Comparison of ENCODE assay signal across 8 cellular contexts in the genomic region with DNA sequence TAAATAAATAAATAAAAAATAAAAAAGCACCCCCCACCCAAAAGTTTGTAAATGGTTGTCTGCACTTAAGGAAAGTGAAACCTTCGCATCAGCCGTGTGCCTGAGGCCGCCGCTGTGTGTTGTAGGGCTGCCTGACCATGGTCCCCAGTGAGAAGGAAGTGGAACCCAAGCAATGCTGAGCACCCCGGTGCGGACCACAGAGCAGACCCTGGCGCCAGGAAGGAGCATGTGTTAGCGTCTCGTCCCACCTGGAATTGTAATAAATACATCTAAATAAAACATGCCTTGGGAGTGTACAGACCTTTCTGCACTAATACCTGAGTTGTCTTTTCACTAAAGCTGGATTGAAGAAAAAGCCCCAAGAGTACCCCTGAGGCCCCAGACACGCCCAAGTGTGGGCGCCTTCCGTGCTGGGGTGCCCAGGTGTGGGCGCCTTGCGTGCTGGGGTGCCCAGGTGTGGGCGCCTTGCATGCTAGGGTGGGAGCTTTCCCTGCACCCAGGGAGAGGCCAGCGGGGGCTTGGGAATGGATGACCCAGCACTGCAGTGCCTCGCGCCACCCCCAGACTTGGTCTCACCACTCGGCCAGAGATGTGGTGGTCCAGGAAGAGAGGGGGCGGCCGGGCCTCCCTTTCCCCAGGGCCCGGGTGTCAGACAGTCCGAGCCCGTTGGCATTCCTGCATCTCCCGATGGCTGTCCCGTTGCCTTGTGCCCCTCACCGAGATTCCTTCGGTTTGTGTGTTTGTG.
A peak's percentile ranks its signal among the peaks of the same experiment; 100 is the strongest.
DNase-seq lines count a peak whose midpoint lies in the region; ATAC-seq and TF ChIP-seq lines count a peak whose summit lies in the region.

No MANE protein-coding gene starts in this region.

- no peak for DNase-seq in activated naive CD4-positive, alpha-beta T cell treated with anti-CD3 and anti-CD28 coated beads, Interleukin-2, amount 10 ng/mL, durations not matched to agents 7 days and 5 days
- DNase-seq in activated naive CD4-positive, alpha-beta T cell treated with Interleukin-2 at 50 U/mL for 16 hours = no peak
- DNase-seq in effector memory CD8-positive, alpha-beta T cell = no peak
- DNase-seq in erythroblast (lab: John Stamatoyannopoulos, UW) (no peak), kidney tubule cell (ENCODE audit: low spot score) (no peak)

- peak; percentile 44 for ATAC-seq in HG03103 (IDR thresholded peaks at IDR 0.05; ENCODE audit: low read depth, unreplicated experiment)
- ATAC-seq in effector memory CD8-positive, alpha-beta T cell (replicated peaks) = no peak
- ATAC-seq in GM21528 (IDR thresholded peaks at IDR 0.05; ENCODE audit: low FRiP score, unreplicated experiment) = no peak

- no peaks in the 10 kb centered on the region for H3K36me3 ChIP-seq in subcutaneous abdominal adipose tissue (ENCODE audit: control insufficient read depth in 5 of 5, insufficient read depth in 5 of 5, low read length in 5 of 5)

- H3K4me3 ChIP-seq in subcutaneous abdominal adipose tissue (ENCODE audit: low read depth in 1 of 5, low read length in 5 of 5) = peak overlapping the region in 4 of 5 donors; percentile 71 to 84 (median 80)

- peaks cover 12% of the 10 kb centered on the region for H3K36me3 Mint-ChIP-seq in activated naive CD4-positive, alpha-beta T cell treated with anti-CD3 and anti-CD28 coated beads, Interleukin-2, amount 10 ng/mL, durations not matched to agents 7 days and 5 days
- H3K36me3 Mint-ChIP-seq in effector memory CD8-positive, alpha-beta T cell (ENCODE audit: insufficient read depth) = peaks cover 16% of the 10 kb centered on the region

- peaks cover 25% of the 10 kb centered on the region for H3K27me3 Mint-ChIP-seq in activated naive CD4-positive, alpha-beta T cell treated with anti-CD3 and anti-CD28 coated beads, Interleukin-2, amount 10 ng/mL, durations not matched to agents 7 days and 5 days
- peaks cover 22 to 38% of the 10 kb centered on the region in 2 donors for H3K27me3 Mint-ChIP-seq in effector memory CD8-positive, alpha-beta T cell

- H3K27ac Mint-ChIP-seq in activated naive CD4-positive, alpha-beta T cell treated with anti-CD3 and anti-CD28 coated beads, Interleukin-2, amount 10 ng/mL, durations not matched to agents 7 days and 5 days = peak overlapping the region; percentile 93
- peak overlapping the region in 1 of 2 donors; percentile 90 for H3K27ac Mint-ChIP-seq in effector memory CD8-positive, alpha-beta T cell

- H3K27me3 ChIP-seq in subcutaneous abdominal adipose tissue (ENCODE audit: control insufficient read depth in 5 of 5, insufficient read depth in 4 of 5, low read length in 5 of 5) = no peaks in the 10 kb centered on the region

- peak overlapping the region in 4 of 5 donors; percentile 9 to 77 (median 70) for H3K9ac ChIP-seq in subcutaneous abdominal adipose tissue (ENCODE audit: low read length in 5 of 5)

- H3K4me3 Mint-ChIP-seq in activated naive CD4-positive, alpha-beta T cell treated with anti-CD3 and anti-CD28 coated beads, Interleukin-2, amount 10 ng/mL, durations not matched to agents 7 days and 5 days = peak overlapping the region; percentile 83
- H3K4me3 Mint-ChIP-seq in effector memory CD8-positive, alpha-beta T cell = peak overlapping the region; percentile 15 to 88

- no peak overlapping the region for H3K27ac ChIP-seq in subcutaneous abdominal adipose tissue (ENCODE audit: low read depth, low read length)

- peaks cover 8% of the 10 kb centered on the region for H3K9me3 Mint-ChIP-seq in activated naive CD4-positive, alpha-beta T cell treated with anti-CD3 and anti-CD28 coated beads, Interleukin-2, amount 10 ng/mL, durations not matched to agents 7 days and 5 days
- peaks cover 0 to 4% of the 10 kb centered on the region in 2 donors for H3K9me3 Mint-ChIP-seq in effector memory CD8-positive, alpha-beta T cell

- H3K4me1 Mint-ChIP-seq in activated naive CD4-positive, alpha-beta T cell treated with anti-CD3 and anti-CD28 coated beads, Interleukin-2, amount 10 ng/mL, durations not matched to agents 7 days and 5 days = peaks cover 74% of the 10 kb centered on the region
- H3K4me1 Mint-ChIP-seq in effector memory CD8-positive, alpha-beta T cell (ENCODE audit: low read depth in 2 of 2) = peaks cover 34 to 35% of the 10 kb centered on the region in 2 donors

- CTCF ChIA-PET in activated naive CD4-positive, alpha-beta T cell treated with anti-CD3 and anti-CD28 coated beads, Interleukin-2, amount 10 ng/mL, durations not matched to agents 7 days and 5 days (lab: Charles Lee) = interaction anchor here (2.0 kb wide), 1 partner anchor 62 kb away, joined by 6 read pairs; no protein-coding TSS in a partner anchor

- H3K4me1 ChIP-seq in subcutaneous abdominal adipose tissue (ENCODE audit: control insufficient read depth in 5 of 5, insufficient read depth in 5 of 5, low read length in 5 of 5) = peaks cover 7 to 48% (median 35%) of the 10 kb centered on the region in 5 donors

- TF ChIP-seq POLR2A in erythroblast (IDR thresholded peaks at IDR 0.05; ENCODE audit: low read length) = no peak

- H3K9me3 ChIP-seq in subcutaneous abdominal adipose tissue (ENCODE audit: control insufficient read depth in 5 of 5, low read length in 5 of 5) = no peaks in the 10 kb centered on the region
